Comparison of ENCODE assay signal across 1 cellular context in the genomic region with DNA sequence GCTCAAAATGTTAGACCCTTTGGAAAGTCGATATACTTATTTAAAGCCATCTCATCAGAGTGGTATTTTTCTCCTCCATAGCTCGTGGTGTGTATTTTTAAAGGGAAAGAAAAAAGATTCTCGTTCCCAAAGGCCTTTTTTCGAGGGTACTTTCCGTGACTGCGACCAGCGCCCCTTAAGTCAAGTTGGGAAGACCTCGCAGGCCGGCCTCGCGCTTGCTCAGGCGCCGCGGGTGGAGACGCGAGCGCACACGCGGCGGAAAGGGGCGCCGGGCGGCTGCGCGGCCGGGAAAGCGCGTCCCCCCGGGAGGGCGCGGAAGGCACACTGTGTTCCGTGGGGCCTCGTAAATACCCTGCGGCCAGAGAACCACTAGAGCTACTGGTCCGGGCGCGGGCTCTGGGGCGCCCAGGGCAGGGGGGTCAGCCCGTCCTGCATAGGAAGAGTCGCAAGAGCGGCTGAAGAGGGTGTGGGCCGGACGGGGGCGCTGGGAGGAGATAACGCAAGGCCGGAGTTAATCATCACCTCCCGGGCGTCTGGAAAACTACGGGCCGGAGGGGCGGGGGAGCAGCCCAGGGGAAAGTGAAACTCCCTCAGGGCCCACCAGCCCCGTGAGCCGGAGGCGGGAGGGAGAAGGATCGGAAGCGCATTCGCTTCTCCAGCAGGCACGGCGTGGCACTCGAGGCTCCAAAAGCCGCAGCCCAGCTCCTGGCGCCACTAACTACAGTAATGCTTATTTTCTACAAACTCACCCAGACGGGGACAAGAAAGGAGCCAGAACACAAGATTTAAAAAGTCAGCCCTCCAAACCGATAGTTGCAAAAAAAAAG.
A peak's percentile ranks its signal among the peaks of the same experiment; 100 is the strongest.
TF ChIP-seq lines count a peak whose summit lies in the region.

No MANE protein-coding gene starts in this region.

TF ChIP-seq in K562, 482 proteins besides CTCF, POLR2A, EP300 and RAD21 (continued from another document and continues in another):
- TF ChIP-seq, protein P1, sequence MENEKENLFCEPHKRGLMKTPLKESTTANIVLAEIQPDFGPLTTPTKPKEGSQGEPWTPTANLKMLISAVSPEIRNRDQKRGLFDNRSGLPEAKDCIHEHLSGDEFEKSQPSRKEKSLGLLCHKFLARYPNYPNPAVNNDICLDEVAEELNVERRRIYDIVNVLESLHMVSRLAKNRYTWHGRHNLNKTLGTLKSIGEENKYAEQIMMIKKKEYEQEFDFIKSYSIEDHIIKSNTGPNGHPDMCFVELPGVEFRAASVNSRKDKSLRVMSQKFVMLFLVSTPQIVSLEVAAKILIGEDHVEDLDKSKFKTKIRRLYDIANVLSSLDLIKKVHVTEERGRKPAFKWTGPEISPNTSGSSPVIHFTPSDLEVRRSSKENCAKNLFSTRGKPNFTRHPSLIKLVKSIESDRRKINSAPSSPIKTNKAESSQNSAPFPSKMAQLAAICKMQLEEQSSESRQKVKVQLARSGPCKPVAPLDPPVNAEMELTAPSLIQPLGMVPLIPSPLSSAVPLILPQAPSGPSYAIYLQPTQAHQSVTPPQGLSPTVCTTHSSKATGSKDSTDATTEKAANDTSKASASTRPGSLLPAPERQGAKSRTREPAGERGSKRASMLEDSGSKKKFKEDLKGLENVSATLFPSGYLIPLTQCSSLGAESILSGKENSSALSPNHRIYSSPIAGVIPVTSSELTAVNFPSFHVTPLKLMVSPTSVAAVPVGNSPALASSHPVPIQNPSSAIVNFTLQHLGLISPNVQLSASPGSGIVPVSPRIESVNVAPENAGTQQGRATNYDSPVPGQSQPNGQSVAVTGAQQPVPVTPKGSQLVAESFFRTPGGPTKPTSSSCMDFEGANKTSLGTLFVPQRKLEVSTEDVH (IDR thresholded peaks at IDR 0.05; ENCODE audit: low read depth, partially characterized antibody): peak; percentile 17
- TF ChIP-seq, protein P2, sequence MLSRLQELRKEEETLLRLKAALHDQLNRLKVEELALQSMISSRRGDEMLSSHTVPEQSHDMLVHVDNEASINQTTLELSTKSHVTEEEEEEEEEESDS (CRISPR knock-in tag; IDR thresholded peaks at IDR 0.05): no peak
- TF ChIP-seq MCM7 (IDR thresholded peaks at IDR 0.05) (no peak; a peak in 1 of 4 replicates), GTF2E2 (tag; IDR thresholded peaks at IDR 0.05) (no peak), MTA1 (IDR thresholded peaks at IDR 0.05; ENCODE audit: borderline replicate concordance) (no peak), U2AF1 (optimal IDR thresholded peaks at IDR 0.05; ENCODE audit: low read depth, low read length) (no peak), FOXK2 (conservative IDR thresholded peaks at IDR 0.05 in 1 of 2, IDR thresholded peaks at IDR 0.05 in 1 of 2; ENCODE audit: low read depth in 2 of 2) (no peak), GATAD2A (IDR thresholded peaks at IDR 0.05) (peak; percentile 41; the same call in 1 of the 2 replicates), MTA3 (IDR thresholded peaks at IDR 0.05; ENCODE audit: borderline replicate concordance) (peak; percentile 74; the same call in 1 of the 2 replicates), PHF8 (IDR thresholded peaks at IDR 0.05; ENCODE audit: borderline replicate concordance, low read length) (peak; percentile 66; the same call in 1 of the 2 replicates), ZNF707 (CRISPR knock-in tag; conservative IDR thresholded peaks at IDR 0.05) (no peak), KLF13 (tag; IDR thresholded peaks at IDR 0.05; ENCODE audit: borderline replicate concordance, low read depth) (no peak), RBM17 (IDR thresholded peaks at IDR 0.05; ENCODE audit: borderline replicate concordance, low read depth, low read length) (no peak), ZBTB17 (CRISPR knock-in tag; IDR thresholded peaks at IDR 0.05) (peak; percentile 18; the same call in 1 of the 2 replicates), MEIS2 (IDR thresholded peaks at IDR 0.05; ENCODE audit: partially characterized antibody) (peak; percentile 68), SMAD2 (IDR thresholded peaks at IDR 0.05; ENCODE audit: low read depth, low read length) (no peak), ZNF165 (CRISPR knock-in tag; IDR thresholded peaks at IDR 0.05; ENCODE audit: borderline replicate concordance) (no peak), DIDO1 (tag; IDR thresholded peaks at IDR 0.05; ENCODE audit: low read depth) (no peak), KDM4B (IDR thresholded peaks at IDR 0.05; ENCODE audit: borderline replicate concordance in 2 of 2, low read depth in 1 of 2) (no peak), CBX1 (IDR thresholded peaks at IDR 0.05; ENCODE audit: low read depth) (no peak; the same call in 1 of the 2 replicates), EZH2 (IDR thresholded peaks at IDR 0.05; ENCODE audit: borderline replicate concordance, low read depth, low read length) (no peak), HMG20B (CRISPR knock-in tag; IDR thresholded peaks at IDR 0.05) (no peak), PHB2 (IDR thresholded peaks at IDR 0.05; ENCODE audit: low read depth) (no peak), TSC22D4 (tag; IDR thresholded peaks at IDR 0.05) (no peak), ZNF23 (CRISPR knock-in tag; IDR thresholded peaks at IDR 0.05) (no peak), ZNF57 (CRISPR knock-in tag; IDR thresholded peaks at IDR 0.05) (no peak), ZNF830 (CRISPR knock-in tag; IDR thresholded peaks at IDR 0.05) (no peak), HDAC2 (IDR thresholded peaks at IDR 0.05) (no peak), ESRRB (CRISPR knock-in tag; IDR thresholded peaks at IDR 0.05; ENCODE audit: borderline replicate concordance) (no peak), ZC3H8 (IDR thresholded peaks at IDR 0.05) (no peak), TRIM28 (IDR thresholded peaks at IDR 0.05) (no peak; the same call in 1 of the 2 replicates), NR1H2 (CRISPR knock-in tag; IDR thresholded peaks at IDR 0.05) (no peak), ZBTB7A (IDR thresholded peaks at IDR 0.05; ENCODE audit: borderline replicate concordance, control insufficient read depth, low read depth, low read length) (peak; percentile 80), POLR3G (IDR thresholded peaks at IDR 0.05; ENCODE audit: extremely low read depth, insufficient read length, insufficient replicate concordance) (no peak), CBX5 (IDR thresholded peaks at IDR 0.05; ENCODE audit: borderline replicate concordance, low read depth) (no peak), ZSCAN32 (CRISPR knock-in tag; IDR thresholded peaks at IDR 0.05) (no peak), ZNF324 (CRISPR knock-in tag; IDR thresholded peaks at IDR 0.05) (no peak), DACH1 (IDR thresholded peaks at IDR 0.05; ENCODE audit: partially characterized antibody) (no peak), STAT5A (IDR thresholded peaks at IDR 0.05; ENCODE audit: borderline replicate concordance, low read length) (no peak), ZNF445 (CRISPR knock-in tag; IDR thresholded peaks at IDR 0.05; ENCODE audit: low read depth) (no peak), PHF21A (IDR thresholded peaks at IDR 0.05; ENCODE audit: borderline replicate concordance, low read depth) (0 out of 2 replicates have a peak, but pooled peaks have one; percentile 13), HMG20A (CRISPR knock-in tag; conservative IDR thresholded peaks at IDR 0.05) (no peak), TGIF2 (CRISPR knock-in tag; IDR thresholded peaks at IDR 0.05) (no peak), TBP (optimal IDR thresholded peaks at IDR 0.05; ENCODE audit: low read depth, low read length) (no peak), SMAD1 (IDR thresholded peaks at IDR 0.05; ENCODE audit: low read depth, low read length, partially characterized antibody) (no peak), L3MBTL2 (IDR thresholded peaks at IDR 0.05) (peak; percentile 93)
- TF ChIP-seq, protein P3, sequence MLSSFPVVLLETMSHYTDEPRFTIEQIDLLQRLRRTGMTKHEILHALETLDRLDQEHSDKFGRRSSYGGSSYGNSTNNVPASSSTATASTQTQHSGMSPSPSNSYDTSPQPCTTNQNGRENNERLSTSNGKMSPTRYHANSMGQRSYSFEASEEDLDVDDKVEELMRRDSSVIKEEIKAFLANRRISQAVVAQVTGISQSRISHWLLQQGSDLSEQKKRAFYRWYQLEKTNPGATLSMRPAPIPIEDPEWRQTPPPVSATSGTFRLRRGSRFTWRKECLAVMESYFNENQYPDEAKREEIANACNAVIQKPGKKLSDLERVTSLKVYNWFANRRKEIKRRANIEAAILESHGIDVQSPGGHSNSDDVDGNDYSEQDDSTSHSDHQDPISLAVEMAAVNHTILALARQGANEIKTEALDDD (IDR thresholded peaks at IDR 0.05): no peak
- TF ChIP-seq, protein P4, sequence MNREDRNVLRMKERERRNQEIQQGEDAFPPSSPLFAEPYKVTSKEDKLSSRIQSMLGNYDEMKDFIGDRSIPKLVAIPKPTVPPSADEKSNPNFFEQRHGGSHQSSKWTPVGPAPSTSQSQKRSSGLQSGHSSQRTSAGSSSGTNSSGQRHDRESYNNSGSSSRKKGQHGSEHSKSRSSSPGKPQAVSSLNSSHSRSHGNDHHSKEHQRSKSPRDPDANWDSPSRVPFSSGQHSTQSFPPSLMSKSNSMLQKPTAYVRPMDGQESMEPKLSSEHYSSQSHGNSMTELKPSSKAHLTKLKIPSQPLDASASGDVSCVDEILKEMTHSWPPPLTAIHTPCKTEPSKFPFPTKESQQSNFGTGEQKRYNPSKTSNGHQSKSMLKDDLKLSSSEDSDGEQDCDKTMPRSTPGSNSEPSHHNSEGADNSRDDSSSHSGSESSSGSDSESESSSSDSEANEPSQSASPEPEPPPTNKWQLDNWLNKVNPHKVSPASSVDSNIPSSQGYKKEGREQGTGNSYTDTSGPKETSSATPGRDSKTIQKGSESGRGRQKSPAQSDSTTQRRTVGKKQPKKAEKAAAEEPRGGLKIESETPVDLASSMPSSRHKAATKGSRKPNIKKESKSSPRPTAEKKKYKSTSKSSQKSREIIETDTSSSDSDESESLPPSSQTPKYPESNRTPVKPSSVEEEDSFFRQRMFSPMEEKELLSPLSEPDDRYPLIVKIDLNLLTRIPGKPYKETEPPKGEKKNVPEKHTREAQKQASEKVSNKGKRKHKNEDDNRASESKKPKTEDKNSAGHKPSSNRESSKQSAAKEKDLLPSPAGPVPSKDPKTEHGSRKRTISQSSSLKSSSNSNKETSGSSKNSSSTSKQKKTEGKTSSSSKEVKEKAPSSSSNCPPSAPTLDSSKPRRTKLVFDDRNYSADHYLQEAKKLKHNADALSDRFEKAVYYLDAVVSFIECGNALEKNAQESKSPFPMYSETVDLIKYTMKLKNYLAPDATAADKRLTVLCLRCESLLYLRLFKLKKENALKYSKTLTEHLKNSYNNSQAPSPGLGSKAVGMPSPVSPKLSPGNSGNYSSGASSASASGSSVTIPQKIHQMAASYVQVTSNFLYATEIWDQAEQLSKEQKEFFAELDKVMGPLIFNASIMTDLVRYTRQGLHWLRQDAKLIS (CRISPR knock-in tag; IDR thresholded peaks at IDR 0.05): no peak
- TF ChIP-seq, protein P5, sequence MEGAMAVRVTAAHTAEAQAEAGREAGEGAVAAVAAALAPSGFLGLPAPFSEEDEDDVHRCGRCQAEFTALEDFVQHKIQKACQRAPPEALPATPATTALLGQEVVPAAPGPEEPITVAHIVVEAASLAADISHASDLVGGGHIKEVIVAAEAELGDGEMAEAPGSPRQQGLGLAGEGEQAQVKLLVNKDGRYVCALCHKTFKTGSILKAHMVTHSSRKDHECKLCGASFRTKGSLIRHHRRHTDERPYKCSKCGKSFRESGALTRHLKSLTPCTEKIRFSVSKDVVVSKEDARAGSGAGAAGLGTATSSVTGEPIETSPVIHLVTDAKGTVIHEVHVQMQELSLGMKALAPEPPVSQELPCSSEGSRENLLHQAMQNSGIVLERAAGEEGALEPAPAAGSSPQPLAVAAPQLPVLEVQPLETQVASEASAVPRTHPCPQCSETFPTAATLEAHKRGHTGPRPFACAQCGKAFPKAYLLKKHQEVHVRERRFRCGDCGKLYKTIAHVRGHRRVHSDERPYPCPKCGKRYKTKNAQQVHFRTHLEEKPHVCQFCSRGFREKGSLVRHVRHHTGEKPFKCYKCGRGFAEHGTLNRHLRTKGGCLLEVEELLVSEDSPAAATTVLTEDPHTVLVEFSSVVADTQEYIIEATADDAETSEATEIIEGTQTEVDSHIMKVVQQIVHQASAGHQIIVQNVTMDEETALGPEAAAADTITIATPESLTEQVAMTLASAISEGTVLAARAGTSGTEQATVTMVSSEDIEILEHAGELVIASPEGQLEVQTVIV (CRISPR knock-in tag; IDR thresholded peaks at IDR 0.05; ENCODE audit: borderline replicate concordance): no peak
- TF ChIP-seq, protein P6, sequence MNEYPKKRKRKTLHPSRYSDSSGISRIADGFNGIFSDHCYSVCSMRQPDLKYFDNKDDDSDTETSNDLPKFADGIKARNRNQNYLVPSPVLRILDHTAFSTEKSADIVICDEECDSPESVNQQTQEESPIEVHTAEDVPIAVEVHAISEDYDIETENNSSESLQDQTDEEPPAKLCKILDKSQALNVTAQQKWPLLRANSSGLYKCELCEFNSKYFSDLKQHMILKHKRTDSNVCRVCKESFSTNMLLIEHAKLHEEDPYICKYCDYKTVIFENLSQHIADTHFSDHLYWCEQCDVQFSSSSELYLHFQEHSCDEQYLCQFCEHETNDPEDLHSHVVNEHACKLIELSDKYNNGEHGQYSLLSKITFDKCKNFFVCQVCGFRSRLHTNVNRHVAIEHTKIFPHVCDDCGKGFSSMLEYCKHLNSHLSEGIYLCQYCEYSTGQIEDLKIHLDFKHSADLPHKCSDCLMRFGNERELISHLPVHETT (CRISPR knock-in tag; conservative IDR thresholded peaks at IDR 0.05 in 1 of 2, IDR thresholded peaks at IDR 0.05 in 1 of 2): no peak
- TF ChIP-seq, protein P7, sequence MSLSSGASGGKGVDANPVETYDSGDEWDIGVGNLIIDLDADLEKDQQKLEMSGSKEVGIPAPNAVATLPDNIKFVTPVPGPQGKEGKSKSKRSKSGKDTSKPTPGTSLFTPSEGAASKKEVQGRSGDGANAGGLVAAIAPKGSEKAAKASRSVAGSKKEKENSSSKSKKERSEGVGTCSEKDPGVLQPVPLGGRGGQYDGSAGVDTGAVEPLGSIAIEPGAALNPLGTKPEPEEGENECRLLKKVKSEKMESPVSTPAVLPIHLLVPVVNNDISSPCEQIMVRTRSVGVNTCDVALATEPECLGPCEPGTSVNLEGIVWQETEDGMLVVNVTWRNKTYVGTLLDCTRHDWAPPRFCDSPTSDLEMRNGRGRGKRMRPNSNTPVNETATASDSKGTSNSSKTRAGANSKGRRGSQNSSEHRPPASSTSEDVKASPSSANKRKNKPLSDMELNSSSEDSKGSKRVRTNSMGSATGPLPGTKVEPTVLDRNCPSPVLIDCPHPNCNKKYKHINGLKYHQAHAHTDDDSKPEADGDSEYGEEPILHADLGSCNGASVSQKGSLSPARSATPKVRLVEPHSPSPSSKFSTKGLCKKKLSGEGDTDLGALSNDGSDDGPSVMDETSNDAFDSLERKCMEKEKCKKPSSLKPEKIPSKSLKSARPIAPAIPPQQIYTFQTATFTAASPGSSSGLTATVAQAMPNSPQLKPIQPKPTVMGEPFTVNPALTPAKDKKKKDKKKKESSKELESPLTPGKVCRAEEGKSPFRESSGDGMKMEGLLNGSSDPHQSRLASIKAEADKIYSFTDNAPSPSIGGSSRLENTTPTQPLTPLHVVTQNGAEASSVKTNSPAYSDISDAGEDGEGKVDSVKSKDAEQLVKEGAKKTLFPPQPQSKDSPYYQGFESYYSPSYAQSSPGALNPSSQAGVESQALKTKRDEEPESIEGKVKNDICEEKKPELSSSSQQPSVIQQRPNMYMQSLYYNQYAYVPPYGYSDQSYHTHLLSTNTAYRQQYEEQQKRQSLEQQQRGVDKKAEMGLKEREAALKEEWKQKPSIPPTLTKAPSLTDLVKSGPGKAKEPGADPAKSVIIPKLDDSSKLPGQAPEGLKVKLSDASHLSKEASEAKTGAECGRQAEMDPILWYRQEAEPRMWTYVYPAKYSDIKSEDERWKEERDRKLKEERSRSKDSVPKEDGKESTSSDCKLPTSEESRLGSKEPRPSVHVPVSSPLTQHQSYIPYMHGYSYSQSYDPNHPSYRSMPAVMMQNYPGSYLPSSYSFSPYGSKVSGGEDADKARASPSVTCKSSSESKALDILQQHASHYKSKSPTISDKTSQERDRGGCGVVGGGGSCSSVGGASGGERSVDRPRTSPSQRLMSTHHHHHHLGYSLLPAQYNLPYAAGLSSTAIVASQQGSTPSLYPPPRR (CRISPR knock-in tag; IDR thresholded peaks at IDR 0.05; ENCODE audit: borderline replicate concordance): no peak
